Comparison of ENCODE assay signal across 1 cellular context in genomic region chr14:32307881-32308582, GRCh38.
TF ChIP-seq lines count a peak whose summit lies in the region.

No MANE protein-coding gene starts in this region.

TF ChIP-seq in HEK293, 187 proteins besides CTCF, POLR2A, EP300 and RAD21 (continued from another document):
- TF ChIP-seq, protein P1, sequence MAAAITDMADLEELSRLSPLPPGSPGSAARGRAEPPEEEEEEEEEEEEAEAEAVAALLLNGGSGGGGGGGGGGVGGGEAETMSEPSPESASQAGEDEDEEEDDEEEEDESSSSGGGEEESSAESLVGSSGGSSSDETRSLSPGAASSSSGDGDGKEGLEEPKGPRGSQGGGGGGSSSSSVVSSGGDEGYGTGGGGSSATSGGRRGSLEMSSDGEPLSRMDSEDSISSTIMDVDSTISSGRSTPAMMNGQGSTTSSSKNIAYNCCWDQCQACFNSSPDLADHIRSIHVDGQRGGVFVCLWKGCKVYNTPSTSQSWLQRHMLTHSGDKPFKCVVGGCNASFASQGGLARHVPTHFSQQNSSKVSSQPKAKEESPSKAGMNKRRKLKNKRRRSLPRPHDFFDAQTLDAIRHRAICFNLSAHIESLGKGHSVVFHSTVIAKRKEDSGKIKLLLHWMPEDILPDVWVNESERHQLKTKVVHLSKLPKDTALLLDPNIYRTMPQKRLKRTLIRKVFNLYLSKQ (tag by site-specific recombination; IDR thresholded peaks at IDR 0.05; ENCODE audit: borderline replicate concordance), result no peak
- TF ChIP-seq ZNF10 (tag by site-specific recombination; IDR thresholded peaks at IDR 0.05) (peak; percentile 71; the same call in 1 of the 2 replicates), ZNF514 (tag by site-specific recombination; IDR thresholded peaks at IDR 0.05) (no peak), ZNF596 (tag by site-specific recombination; IDR thresholded peaks at IDR 0.05) (no peak)
